Comparison of ENCODE assay signal across 16 cellular contexts in the genomic region with DNA sequence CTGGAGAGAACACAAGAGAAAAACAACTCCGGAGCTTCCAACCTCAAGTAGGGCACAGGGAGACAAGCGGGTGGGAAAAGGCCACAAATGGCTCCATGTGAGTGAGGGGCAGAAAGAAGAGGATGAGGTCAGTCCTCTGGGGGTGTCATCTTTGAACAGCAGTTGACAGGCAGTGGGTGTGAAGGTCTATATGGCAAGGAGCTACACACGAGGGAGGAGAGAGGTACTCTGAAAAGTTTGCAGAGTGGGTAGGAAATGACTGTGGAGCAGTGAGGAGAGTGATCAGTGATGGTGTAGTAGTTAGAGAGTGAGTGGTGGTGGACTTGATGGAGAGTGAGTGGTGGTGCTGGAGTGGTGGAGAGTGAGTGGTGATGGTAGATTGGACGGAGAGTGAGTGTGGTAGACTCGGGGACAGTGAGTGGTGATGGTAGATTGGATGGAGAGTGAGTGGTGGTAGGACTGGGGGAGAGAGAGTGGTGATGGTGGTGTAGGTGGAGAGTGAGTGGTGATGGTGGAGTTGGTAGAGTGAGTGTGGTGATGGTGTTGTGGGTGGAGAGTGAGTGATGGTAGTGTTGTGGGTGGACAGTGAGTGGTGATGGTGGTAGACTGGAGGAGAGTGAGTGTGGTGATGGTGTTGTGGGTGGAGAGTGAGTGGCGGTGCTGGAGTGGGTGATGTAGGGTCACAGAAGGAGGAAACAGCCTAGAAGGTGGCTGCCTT. TPM values are rescaled to one million over a fixed set of nuclear protein-coding genes. Genes with fewer than 3 reads are reported as not detected.
DNase-seq lines count a peak whose midpoint lies in the region; ATAC-seq and TF ChIP-seq lines count a peak whose summit lies in the region.
"Had no signal": no experiment of that assay in that cellular context is flagged by ENCODE, and none has a peak within 500 bp of the region (broad histone marks: within the 10 kb centered on the region; RNA-seq: fewer than 3 reads in every experiment).

No MANE protein-coding gene starts in this region.

- no peaks in the 10 kb centered on the region for H3K9me3 Mint-ChIP-seq in activated T-cell treated with anti-CD3 and anti-CD28 coated beads, Interleukin-2, amount 50 U/mL, for 4 hours
- H3K9me3 Mint-ChIP-seq in activated T-cell treated with anti-CD3 and anti-CD28 coated beads, Interleukin-2, amount 50 U/mL, for 72 hours, result no peaks in the 10 kb centered on the region
- H3K9me3 Mint-ChIP-seq: naive B cell had no signal

- no peaks in the 10 kb centered on the region for H3K27me3 Mint-ChIP-seq in activated T-cell treated with anti-CD3 and anti-CD28 coated beads, Interleukin-2, amount 50 U/mL, for 4 hours (ENCODE audit: low read depth)
- H3K27me3 Mint-ChIP-seq in activated T-cell treated with anti-CD3 and anti-CD28 coated beads, Interleukin-2, amount 50 U/mL, for 72 hours (ENCODE audit: low read depth), result no peaks in the 10 kb centered on the region
- no peaks in the 10 kb centered on the region for H3K27me3 Mint-ChIP-seq in T-helper 17 cell
- H3K27me3 Mint-ChIP-seq: naive B cell had no signal

- H3K4me3 Mint-ChIP-seq in activated T-cell treated with anti-CD3 and anti-CD28 coated beads, Interleukin-2, amount 50 U/mL, for 4 hours, result peak overlapping the region; percentile 0
- peak overlapping the region in 1 of 2 donors; percentile 6 for H3K4me3 Mint-ChIP-seq in activated T-cell treated with anti-CD3 and anti-CD28 coated beads, Interleukin-2, amount 50 U/mL, for 72 hours
- H3K4me3 Mint-ChIP-seq in T-helper 17 cell, result no peak overlapping the region

- TF ChIP-seq CTCF in suprapubic skin (IDR thresholded peaks at IDR 0.05), result no peak
- TF ChIP-seq CTCF in GM10266 (IDR thresholded peaks at IDR 0.05; ENCODE audit: control insufficient read depth, insufficient read depth, low read depth, missing control alignments), result no peak
- TF ChIP-seq CTCF in body of pancreas (IDR thresholded peaks at IDR 0.05), result no peak

- intact Hi-C loops in body of pancreas (cut with DNase I), result no loop called here

- peaks cover 6% of the 10 kb centered on the region for H3K36me3 ChIP-seq in suprapubic skin
- H3K36me3 ChIP-seq in body of pancreas (replicated peaks in 1 of 2; ENCODE audit: insufficient read depth in 1 of 2, low read depth in 2 of 2), result peaks cover 0 to 3% of the 10 kb centered on the region in 2 donors

- peaks cover 21% of the 10 kb centered on the region for H3K36me3 Mint-ChIP-seq in activated T-cell treated with anti-CD3 and anti-CD28 coated beads, Interleukin-2, amount 50 U/mL, for 4 hours (ENCODE audit: insufficient read depth)
- peaks cover 9 to 38% of the 10 kb centered on the region in 2 donors for H3K36me3 Mint-ChIP-seq in activated T-cell treated with anti-CD3 and anti-CD28 coated beads, Interleukin-2, amount 50 U/mL, for 72 hours (ENCODE audit: insufficient read depth in 2 of 2)
- H3K36me3 Mint-ChIP-seq in T-helper 17 cell (ENCODE audit: low read depth), result peaks cover 6% of the 10 kb centered on the region

- 95% methylated on average over 6 of the region's 6 CpGs for WGBS in suprapubic skin
- WGBS in body of pancreas, 2 donors, result 91 to 94% methylated on average over 6 of the region's 6 CpGs

- no peaks in the 10 kb centered on the region for H3K27me3 ChIP-seq in suprapubic skin
- no peaks in the 10 kb centered on the region for H3K27me3 ChIP-seq in body of pancreas

- ATAC-seq in activated T-cell treated with anti-CD3 and anti-CD28 coated beads, Interleukin-2, amount 50 U/mL, for 4 hours, result no peak
- no peak for ATAC-seq in activated T-cell treated with anti-CD3 and anti-CD28 coated beads, Interleukin-2, amount 50 U/mL, for 72 hours (replicated peaks in 1 of 2)
- ATAC-seq in T-helper 17 cell, result no peak
- ATAC-seq in body of pancreas, result no peak
- no peak for ATAC-seq in GM21529 (IDR thresholded peaks at IDR 0.05; ENCODE audit: unreplicated experiment)

- H3K9me3 ChIP-seq in T-helper 17 cell (ENCODE audit: control insufficient read depth, low read length, poor library complexity, severe bottlenecking), result no peaks in the 10 kb centered on the region
- no peaks in the 10 kb centered on the region for H3K9me3 ChIP-seq in suprapubic skin
- H3K9me3 ChIP-seq in body of pancreas, result no peaks in the 10 kb centered on the region
- H3K9me3 ChIP-seq: left ventricle myocardium inferior had no signal

- H3K27ac ChIP-seq in suprapubic skin, result no peak overlapping the region
- no peak overlapping the region for H3K27ac ChIP-seq in body of pancreas

- H3K4me3 ChIP-seq in suprapubic skin (no peak overlapping the region), body of pancreas (no peak overlapping the region)
- H3K4me3 ChIP-seq: left ventricle myocardium inferior had no signal

- H3K27ac Mint-ChIP-seq in activated T-cell treated with anti-CD3 and anti-CD28 coated beads, Interleukin-2, amount 50 U/mL, for 72 hours, result no peak overlapping the region
- peak overlapping the region; percentile 66 for H3K27ac Mint-ChIP-seq in T-helper 17 cell

- peaks cover 39% of the 10 kb centered on the region for H3K4me1 Mint-ChIP-seq in activated T-cell treated with anti-CD3 and anti-CD28 coated beads, Interleukin-2, amount 50 U/mL, for 4 hours (ENCODE audit: low read depth)
- peaks cover 40% of the 10 kb centered on the region for H3K4me1 Mint-ChIP-seq in activated T-cell treated with anti-CD3 and anti-CD28 coated beads, Interleukin-2, amount 50 U/mL, for 72 hours (ENCODE audit: low read depth)
- H3K4me1 Mint-ChIP-seq in T-helper 17 cell, result peaks cover 38% of the 10 kb centered on the region

- TF ChIP-seq POLR2A in suprapubic skin (IDR thresholded peaks at IDR 0.05) (no peak), body of pancreas (IDR thresholded peaks at IDR 0.05) (no peak)

- peaks cover 19% of the 10 kb centered on the region for H3K4me1 ChIP-seq in suprapubic skin
- peaks cover 10% of the 10 kb centered on the region for H3K4me1 ChIP-seq in body of pancreas

- no peak for DNase-seq in activated T-cell treated with anti-CD3 and anti-CD28 coated beads, Interleukin-2, amount 50 U/mL, for 4 hours
- no peak for DNase-seq in activated T-cell treated with anti-CD3 and anti-CD28 coated beads, Interleukin-2, amount 50 U/mL, for 72 hours
- no peak for DNase-seq in T-helper 17 cell
- peak; percentile 14 for DNase-seq in epidermal melanocyte (ENCODE audit: insufficient read length, low spot score)
- peak; percentile 16 to 24 for DNase-seq in suprapubic skin (ENCODE audit: low spot score in 2 of 2)
- DNase-seq in GM10266 (ENCODE audit: extremely low spot score), result no peak
- no peak for DNase-seq in body of pancreas
- DNase-seq: ACHN, Calu3, hypothalamus, naive B cell, NCI-H1048, NCI-H226, right cardiac atrium had no signal

- TF ChIP-seq EP300 in suprapubic skin (IDR thresholded peaks at IDR 0.05), result no peak

RNA-seq across cellular contexts. Expression of a gene that starts 4.0 kb away (rescaled TPM):
- total RNA-seq in activated T-cell treated with anti-CD3 and anti-CD28 coated beads, Interleukin-2, amount 50 U/mL, for 4 hours, result 100 to 1,000 TPM; 147 to 200 (median 172) TPM
- total RNA-seq in activated T-cell treated with anti-CD3 and anti-CD28 coated beads, Interleukin-2, amount 50 U/mL, for 72 hours, result 10 to 100 TPM; 87.5 to 99.2 TPM
- total RNA-seq in T-helper 17 cell (10 to 100 TPM; 31.1 to 33.6 TPM), suprapubic skin (10 to 100 TPM; 47.5 to 63.3 (median 52.0) TPM), body of pancreas (10 to 100 TPM; 16.5 to 22.8 TPM)

Comparison
In these comparisons a context has a peak if more than half of its experiments do, and no peak if none do; other contexts are left out.
1. DNase-seq: peak in epidermal melanocyte (single experiment) and suprapubic skin (2 of 2); none in activated T-cell treated with anti-CD3 and anti-CD28 coated beads, Interleukin-2, amount 50 U/mL, for 4 hours (single experiment), activated T-cell treated with anti-CD3 and anti-CD28 coated beads, Interleukin-2, amount 50 U/mL, for 72 hours (0 of 2), T-helper 17 cell (0 of 3), GM10266 (single experiment) and body of pancreas (0 of 4).